10 cellular contexts compared by ENCODE assay signal in the genomic region with DNA sequence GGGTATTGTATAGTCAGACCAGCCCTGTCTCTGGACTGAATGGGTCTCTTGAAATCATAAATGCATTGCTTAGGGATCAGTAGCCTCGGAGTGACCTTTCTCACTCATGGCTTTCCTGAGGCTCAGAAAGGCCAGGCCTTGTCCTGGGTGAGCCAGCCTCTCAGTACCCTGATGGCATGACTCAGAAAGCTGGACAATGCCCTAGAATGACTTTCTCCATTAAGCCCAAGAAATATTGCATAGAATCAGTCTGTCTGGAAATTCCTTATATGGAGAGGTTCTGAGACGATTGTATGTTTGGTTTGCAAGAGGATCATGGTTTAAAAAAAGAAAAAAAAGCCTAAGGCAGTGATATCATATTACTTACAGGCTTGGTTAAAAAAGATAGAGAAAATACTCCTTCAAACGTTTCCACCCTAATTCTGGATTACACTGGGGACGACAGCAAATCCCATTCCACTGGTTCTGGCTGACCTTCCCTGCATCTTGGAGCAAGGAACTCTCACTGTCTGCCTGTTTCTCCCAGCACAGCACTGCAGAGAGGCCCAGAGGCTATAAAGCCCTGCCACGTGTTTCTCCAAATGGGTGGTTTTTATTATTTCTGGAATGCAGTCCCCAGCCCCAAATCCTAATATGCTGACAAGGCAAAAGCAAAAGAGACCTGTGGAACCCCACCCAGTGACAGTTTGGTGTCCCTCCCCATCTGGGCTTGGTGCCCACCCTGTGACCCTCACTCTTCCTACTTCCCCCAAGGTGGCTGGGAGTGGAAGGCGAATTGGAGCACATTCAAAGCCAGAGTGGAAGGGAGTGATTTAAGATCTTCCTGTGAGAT. TPM values are rescaled to one million over a fixed set of nuclear protein-coding genes. Genes with fewer than 3 reads are reported as not detected.
DNase-seq lines count a peak whose midpoint lies in the region; TF ChIP-seq lines count a peak whose summit lies in the region.
"Had no signal": no experiment of that assay in that cellular context is flagged by ENCODE, and none has a peak within 500 bp of the region (broad histone marks: within the 10 kb centered on the region; RNA-seq: fewer than 3 reads in every experiment).

No MANE protein-coding gene starts in this region.

- H3K9me3 ChIP-seq in fibroblast of lung (ENCODE audit: control insufficient read depth, insufficient read depth, low read depth, low read length), result no peaks in the 10 kb centered on the region
- no peaks in the 10 kb centered on the region for H3K9me3 ChIP-seq in neuronal stem cell (replicated peaks in 1 of 2; ENCODE audit: control insufficient read depth in 2 of 2, insufficient read depth in 1 of 2, low read depth in 1 of 2, low read length in 2 of 2)

- H3K27me3 ChIP-seq in fibroblast of lung (ENCODE audit: control insufficient read depth, insufficient read depth, low read length) (no peaks in the 10 kb centered on the region), neuronal stem cell (ENCODE audit: control insufficient read depth in 3 of 3, insufficient read depth in 3 of 3, low read depth in 1 of 3, low read length in 3 of 3) (no peaks in the 10 kb centered on the region)

- H2BK12ac ChIP-seq in neuronal stem cell (ENCODE audit: low read length), result no peak overlapping the region

- H3K4me2 ChIP-seq in fibroblast of lung (ENCODE audit: extremely low read depth, insufficient read depth, low read length) (peak overlapping the region; percentile 33), neuronal stem cell (ENCODE audit: insufficient read depth, low read length, poor library complexity, severe bottlenecking) (no peak overlapping the region)

- POLR2A ChIA-PET in RWPE1 (lab: Yijun Ruan, JAX; ENCODE audit: low non-redundant PET), result no interaction called here

- no peak overlapping the region for H4K91ac ChIP-seq in neuronal stem cell (ENCODE audit: low read depth, low read length, poor library complexity)

- peak overlapping the region; percentile 50 for H3K18ac ChIP-seq in neuronal stem cell (ENCODE audit: low read length)

- no peak overlapping the region for H2BK120ac ChIP-seq in neuronal stem cell (ENCODE audit: low read depth, low read length)

- H3K36me3 ChIP-seq in fibroblast of lung (ENCODE audit: control insufficient read depth, insufficient read depth, low read length), result peaks cover 3% of the 10 kb centered on the region
- H3K36me3 ChIP-seq in neuronal stem cell (replicated peaks in 1 of 2; ENCODE audit: control insufficient read depth in 2 of 2, insufficient read depth in 2 of 2, low read length in 2 of 2), result peaks cover 3 to 99% of the 10 kb centered on the region in 2 donors

- no peak overlapping the region for H2AK5ac ChIP-seq in neuronal stem cell (ENCODE audit: low read depth, low read length)

- DNase-seq in AG08395 (ENCODE audit: low spot score), result peak; percentile 79
- DNase-seq in RWPE1 (ENCODE audit: low spot score), result peak; percentile 42
- DNase-seq in fibroblast of lung (ENCODE audit: low read depth in 2 of 2), result peak; percentile 94 to 98
- no peak for DNase-seq in neuronal stem cell (ENCODE audit: low spot score)
- no peak for DNase-seq in NCI-H1092 treated with DMSO at 0.1 percent for 48 hours (lab: John Stamatoyannopoulos, UW)
- no peak for DNase-seq in activated CD8-positive, alpha-beta memory T cell treated with anti-CD3 and anti-CD28 coated beads, Interleukin-2, amount 50 U/mL, for 4 hours
- DNase-seq in central memory CD4-positive, alpha-beta T cell, result no peak
- no peak for DNase-seq in activated T-cell treated with anti-CD3 and anti-CD28 coated beads, Interleukin-2, amount 50 U/mL, for 1 hour
- DNase-seq: COR-L47, midbrain had no signal

- CTCF ChIA-PET in RWPE1 (lab: Yijun Ruan, JAX), result interaction anchor here (0.6 kb wide), 1 partner anchor 345 kb away, joined by 5 read pairs; no protein-coding TSS in a partner anchor

- H2BK15ac ChIP-seq in neuronal stem cell (ENCODE audit: low read length), result no peak overlapping the region

- WGBS in neuronal stem cell (ENCODE audit: extremely low coverage in 2 of 2, insufficient read length in 2 of 2, insufficient replicate concordance in 1 of 2), 2 donors, result no CpG with 5 or more reads among the region's 6 CpGs

- H3K4me1 ChIP-seq in fibroblast of lung (ENCODE audit: control insufficient read depth, extremely low read depth, insufficient read depth, low read length) (peaks cover 36% of the 10 kb centered on the region), neuronal stem cell (ENCODE audit: control insufficient read depth in 2 of 2, insufficient read depth in 1 of 2, low read depth in 1 of 2, low read length in 2 of 2) (peaks cover 7 to 17% of the 10 kb centered on the region in 2 donors)

- no peak overlapping the region for H3K23ac ChIP-seq in neuronal stem cell (ENCODE audit: low read depth, low read length, poor library complexity)

- no peak overlapping the region for H4K8ac ChIP-seq in neuronal stem cell (ENCODE audit: low read depth, low read length)

- no peak overlapping the region for H2BK5ac ChIP-seq in neuronal stem cell (ENCODE audit: low read length)

- H3K9ac ChIP-seq in fibroblast of lung (ENCODE audit: insufficient read depth, low read length) (no peak overlapping the region), neuronal stem cell (ENCODE audit: low read depth, low read length, poor library complexity) (no peak overlapping the region)

- no peak overlapping the region for H2AFZ ChIP-seq in fibroblast of lung (ENCODE audit: low read length)
- no peak overlapping the region for H2AFZ ChIP-seq in neuronal stem cell (ENCODE audit: low read length)

- H3K4me3 ChIP-seq in fibroblast of lung (replicated peaks in 1 of 4; ENCODE audit: control extremely low read depth in 1 of 4, insufficient read depth in 1 of 4, low read depth in 3 of 4, low read length in 4 of 4), result no peak overlapping the region
- H3K4me3 ChIP-seq in neuronal stem cell (ENCODE audit: low read length in 2 of 2), result no peak overlapping the region

- no peaks in the 10 kb centered on the region for H4K20me1 ChIP-seq in fibroblast of lung (ENCODE audit: control insufficient read depth, extremely low read depth, insufficient read depth, low read length)

- H3K27ac ChIP-seq in RWPE1, result peak overlapping the region; percentile 42
- H3K27ac ChIP-seq in fibroblast of lung (ENCODE audit: insufficient read depth, low read length), result peak overlapping the region; percentile 66
- H3K27ac ChIP-seq in neuronal stem cell (replicated peaks; ENCODE audit: low read length), result no peak overlapping the region

- no peak overlapping the region for H3K4ac ChIP-seq in neuronal stem cell (ENCODE audit: low read length)

- H3K79me1 ChIP-seq in neuronal stem cell (ENCODE audit: low read depth, low read length), result no peaks in the 10 kb centered on the region

- peaks cover 52% of the 10 kb centered on the region for H3K79me2 ChIP-seq in fibroblast of lung (ENCODE audit: control insufficient read depth, insufficient read depth, low read length)

- TF ChIP-seq CTCF in RWPE1 (conservative IDR thresholded peaks at IDR 0.05; ENCODE audit: low read depth) (no peak), fibroblast of lung (conservative IDR thresholded peaks at IDR 0.05 in 1 of 2, IDR thresholded peaks at IDR 0.05 in 1 of 2; ENCODE audit: low read depth in 1 of 2, low read length in 2 of 2) (no peak)

- H3K14ac ChIP-seq in neuronal stem cell (ENCODE audit: low read length), result no peak overlapping the region

RNA-seq across cellular contexts. Expression of a gene that starts 34.4 kb away (rescaled TPM):
- total RNA-seq in fibroblast of lung, result 44.9 and 83.4 TPM in 2 replicates
- polyA plus RNA-seq in fibroblast of lung, result 84.4 and 109 TPM in 2 replicates
- 56.7 and 103 TPM in 2 replicates for polyA plus RNA-seq in fibroblast of lung (2012)
- 178 and 206 TPM in 2 replicates for polyA minus RNA-seq in fibroblast of lung (ENCODE audit: low replicate concordance)
- 46.3 TPM for polyA plus RNA-seq in neuronal stem cell (2013, experiment 1 of 2)
- 51.7 TPM for polyA plus RNA-seq in neuronal stem cell (2013, experiment 2 of 2)

Comparison
In these comparisons a context has a peak if more than half of its experiments do, and no peak if none do; other contexts are left out.
1. DNase-seq: peak in AG08395 (single experiment), RWPE1 (single experiment) and fibroblast of lung (2 of 2); none in neuronal stem cell (single experiment), NCI-H1092 treated with DMSO at 0.1 percent for 48 hours (single experiment), activated CD8-positive, alpha-beta memory T cell treated with anti-CD3 and anti-CD28 coated beads, Interleukin-2, amount 50 U/mL, for 4 hours (single experiment), central memory CD4-positive, alpha-beta T cell (single experiment) and activated T-cell treated with anti-CD3 and anti-CD28 coated beads, Interleukin-2, amount 50 U/mL, for 1 hour (single experiment).